Comparison of ENCODE assay signal across 11 cellular contexts in genomic region chr1:156120318-156120717, GRCh38. TPM values are rescaled to one million over a fixed set of nuclear protein-coding genes. Genes with fewer than 3 reads are reported as not detected.
DNase-seq lines count a peak whose midpoint lies in the region; ATAC-seq and TF ChIP-seq lines count a peak whose summit lies in the region.
"Had no signal": no experiment of that assay in that cellular context is flagged by ENCODE, and none has a peak within 500 bp of the region (broad histone marks: within the 10 kb centered on the region; RNA-seq: fewer than 3 reads in every experiment).

No MANE protein-coding gene starts in this region.

- 53 to 68% methylated on average over 3 of the region's 3 CpGs for WGBS in esophagus, 2 donors

- no peak overlapping the region for H3K9ac ChIP-seq in neural progenitor cell

- H3K4me1 Mint-ChIP-seq in CD14-positive monocyte, result peaks cover 61% of the 10 kb centered on the region
- peaks cover 52% of the 10 kb centered on the region for H3K4me1 Mint-ChIP-seq in neural progenitor cell

- no peaks in the 10 kb centered on the region for H3K36me3 ChIP-seq in esophagus (ENCODE audit: control insufficient read depth in 2 of 2, insufficient read depth in 2 of 2, low read length in 1 of 2)
- H3K36me3 ChIP-seq in gastrocnemius medialis, result no peaks in the 10 kb centered on the region
- H3K36me3 ChIP-seq in neural progenitor cell, result no peaks in the 10 kb centered on the region

- H3K4me1 ChIP-seq in esophagus (ENCODE audit: control insufficient read depth in 2 of 2, insufficient read depth in 2 of 2, low read length in 1 of 2) (peaks cover 3 to 33% of the 10 kb centered on the region in 2 donors), gastrocnemius medialis (peaks cover 89% of the 10 kb centered on the region in 2 donors), neural progenitor cell (peaks cover 29% of the 10 kb centered on the region)

- H3K27me3 Mint-ChIP-seq in CD14-positive monocyte (ENCODE audit: low read depth in 3 of 3), result peaks cover 90 to 97% (median 92%) of the 10 kb centered on the region in 3 donors
- H3K27me3 Mint-ChIP-seq in neural progenitor cell (ENCODE audit: insufficient read depth, low read depth), result peaks cover 9% of the 10 kb centered on the region

- H3K27ac ChIP-seq in RWPE1 (peak overlapping the region; percentile 100), esophagus (ENCODE audit: low read depth in 2 of 2, low read length in 1 of 2) (peak overlapping the region; percentile 94 to 97), gastrocnemius medialis (peak overlapping the region; percentile 98 to 99 (median 98)), neural progenitor cell (no peak overlapping the region)

- DNase-seq in CD14-positive monocyte (ENCODE audit: low spot score) (no peak), RWPE1 (ENCODE audit: low spot score) (no peak), gastrocnemius medialis (no peak), neural progenitor cell (ENCODE audit: low spot score) (no peak), activated gamma-delta T cell treated with Interleukin-2 at 50 U/mL for 16 hours (no peak)
- DNase-seq in stimulated activated CD4-positive, alpha-beta T cell treated with anti-CD3 and anti-CD28 coated beads, Interleukin-4, amount 100 ng/mL, for 1 hour, result no peak
- DNase-seq in effector CD8-positive, alpha-beta T cell (lab: John Stamatoyannopoulos, UW), result no peak
- DNase-seq: NCI-H1105 treated with DMSO at 0.1 percent for 48 hours; stimulated activated CD8-positive, alpha-beta memory T cell treated with anti-CD3 and anti-CD28 coated beads, Interleukin-4, amount 100 ng/mL, for 48 hours had no signal

- TF ChIP-seq CTCF in CD14-positive monocyte (IDR thresholded peaks at IDR 0.05) (no peak), RWPE1 (conservative IDR thresholded peaks at IDR 0.05; ENCODE audit: low read depth) (no peak), gastrocnemius medialis (IDR thresholded peaks at IDR 0.05 in 4 of 5, conservative IDR thresholded peaks at IDR 0.05 in 1 of 5) (no peak), neural progenitor cell (IDR thresholded peaks at IDR 0.05) (no peak)

- H3K4me3 Mint-ChIP-seq in CD14-positive monocyte, result peak overlapping the region; percentile 58 to 85
- no peak overlapping the region for H3K4me3 Mint-ChIP-seq in neural progenitor cell
- H3K4me3 Mint-ChIP-seq: natural killer cell treated with Interleukin-12 subunit alpha and Interleukin-12 subunit beta and Interleukin-15 and Interleukin-18, amount 100 ng/mL, for 72 hours had no signal

- in situ Hi-C loops in gastrocnemius medialis (cut with MboI; ENCODE audit: low sequenced_read_pairs in 4 of 4), result loop anchor here in 1 of 4 donors (25.0 kb wide), 1 partner anchor 367 kb away; no protein-coding TSS in a partner anchor

- no peak for ATAC-seq in gastrocnemius medialis
- ATAC-seq: natural killer cell treated with Interleukin-12 subunit alpha and Interleukin-12 subunit beta and Interleukin-15 and Interleukin-18, amount 100 ng/mL, for 72 hours had no signal

- H4K20me1 ChIP-seq in neural progenitor cell (ENCODE audit: low read depth), result peaks cover 100% of the 10 kb centered on the region

- H3K4me3 ChIP-seq in esophagus (ENCODE audit: low read depth in 1 of 2, low read length in 2 of 2) (peak overlapping the region in 1 of 2 donors; percentile 2), gastrocnemius medialis (peak overlapping the region in 3 of 4 donors; percentile 1 to 97 (median 96)), neural progenitor cell (no peak overlapping the region)

- POLR2A ChIA-PET in RWPE1 (lab: Yijun Ruan, JAX; ENCODE audit: low non-redundant PET), result no interaction called here

- CTCF ChIA-PET in RWPE1 (lab: Yijun Ruan, JAX), result interaction anchor here (1.2 kb wide), 1 partner anchor 29 kb away, joined by 3 read pairs; no protein-coding TSS in a partner anchor

- no peak overlapping the region for H3K4me2 ChIP-seq in neural progenitor cell

- no peak overlapping the region for H2AFZ ChIP-seq in neural progenitor cell (replicated peaks)

- H3F3A ChIP-seq in neural progenitor cell (ENCODE audit: low read depth), result peaks cover 38% of the 10 kb centered on the region

- intact Hi-C loops in CD14-positive monocyte (cut with micrococcal nuclease) (no loop called here), gastrocnemius medialis (cut with DNase I; ENCODE audit: low total_unique reads) (loop anchor here (5.0 to 10.0 kb wide), 4 partner anchors 387 to 1116 kb away; partner anchors contain the start of genes MRPL24 and ZBTB7B)

- no peaks in the 10 kb centered on the region for H3K9me3 ChIP-seq in esophagus (ENCODE audit: control insufficient read depth in 2 of 2, insufficient read depth in 1 of 2, low read depth in 1 of 2, low read length in 1 of 2)
- no peaks in the 10 kb centered on the region for H3K9me3 ChIP-seq in gastrocnemius medialis
- H3K9me3 ChIP-seq in neural progenitor cell (ENCODE audit: low read depth), result no peaks in the 10 kb centered on the region

- H3K27ac Mint-ChIP-seq in CD14-positive monocyte (peak overlapping the region; percentile 75 to 97 (median 91)), neural progenitor cell (no peak overlapping the region)
- H3K27ac Mint-ChIP-seq: natural killer cell treated with Interleukin-12 subunit alpha and Interleukin-12 subunit beta and Interleukin-15 and Interleukin-18, amount 100 ng/mL, for 72 hours had no signal

- H3K27me3 ChIP-seq in esophagus (ENCODE audit: control insufficient read depth in 1 of 2, insufficient read depth in 2 of 2, low read length in 2 of 2) (no peaks in the 10 kb centered on the region), gastrocnemius medialis (no peaks in the 10 kb centered on the region), neural progenitor cell (peaks cover 6% of the 10 kb centered on the region)

- H3K79me2 ChIP-seq in neural progenitor cell (ENCODE audit: low read depth), result peaks cover 39% of the 10 kb centered on the region

- peaks cover 0 to 31% (median 20%) of the 10 kb centered on the region in 7 donors for H3K9me3 Mint-ChIP-seq in CD14-positive monocyte
- no peaks in the 10 kb centered on the region for H3K9me3 Mint-ChIP-seq in neural progenitor cell
- H3K9me3 Mint-ChIP-seq: natural killer cell treated with Interleukin-12 subunit alpha and Interleukin-12 subunit beta and Interleukin-15 and Interleukin-18, amount 100 ng/mL, for 72 hours had no signal

- no peak for TF ChIP-seq POLR2A in gastrocnemius medialis (IDR thresholded peaks at IDR 0.05)

- H3K36me3 Mint-ChIP-seq in CD14-positive monocyte, result peaks cover 18 to 20% of the 10 kb centered on the region in 2 donors
- H3K36me3 Mint-ChIP-seq in neural progenitor cell, result peaks cover 10% of the 10 kb centered on the region
- H3K36me3 Mint-ChIP-seq: natural killer cell treated with Interleukin-12 subunit alpha and Interleukin-12 subunit beta and Interleukin-15 and Interleukin-18, amount 100 ng/mL, for 72 hours had no signal

RNA-seq across cellular contexts. Expression of gene LMNA, which starts 5.8 kb away (rescaled TPM):
- polyA plus RNA-seq in CD14-positive monocyte (10 to 100 TPM; 16.5 to 24.7 TPM), esophagus (100 to 1,000 TPM; 183 to 230 TPM)
- total RNA-seq in gastrocnemius medialis (100 to 1,000 TPM; 143 to 244 (median 220) TPM), neural progenitor cell (ENCODE audit: low replicate concordance) (20.5 and 35.8 TPM in 2 replicates)

RNA-seq across cellular contexts. Expression of gene SEMA4A, which starts 33.1 kb away (rescaled TPM):
- polyA plus RNA-seq in CD14-positive monocyte, result 100 to 1,000 TPM in 1 of 2 donors, 10 to 100 TPM in 1; 72.3 to 121 TPM
- polyA plus RNA-seq in esophagus, result 10 to 100 TPM; 23.8 to 24.9 TPM
- total RNA-seq in gastrocnemius medialis, result 1 to 10 TPM in 2 of 4 donors, under 1 TPM in 2; 0.29 to 2.4 (median 1.2) TPM
- total RNA-seq in neural progenitor cell (ENCODE audit: low replicate concordance), result 0.69 and 1.8 TPM in 2 replicates

RNA-seq across cellular contexts. Expression of gene MEX3A, which starts 38.1 kb away (rescaled TPM):
- not detected for polyA plus RNA-seq in CD14-positive monocyte
- under 1 TPM; 0.36 to 0.59 TPM for polyA plus RNA-seq in esophagus
- total RNA-seq in gastrocnemius medialis, result not detected
- total RNA-seq in neural progenitor cell (ENCODE audit: low replicate concordance), result 32.2 and 62.6 TPM in 2 replicates

RNA-seq across cellular contexts. Expression of gene RAB25, which starts 59.4 kb away (rescaled TPM):
- polyA plus RNA-seq in CD14-positive monocyte (not detected), esophagus (100 to 1,000 TPM; 470 to 576 TPM)
- total RNA-seq in gastrocnemius medialis (1 to 10 TPM in 1 of 4 donors, not detected in 3; 1.2 TPM), neural progenitor cell (ENCODE audit: low replicate concordance) (2.4 and 7.7 TPM in 2 replicates)
- total RNA-seq: natural killer cell treated with Interleukin-12 subunit alpha and Interleukin-12 subunit beta and Interleukin-15 and Interleukin-18, amount 100 ng/mL, for 72 hours had no signal

Comparison
In these comparisons a context has a peak if more than half of its experiments do, and no peak if none do; other contexts are left out.
1. RNA of gene MEX3A, which starts 38.1 kb away (total RNA-seq): 32.2 to 62.6 TPM in neural progenitor cell; not detected in gastrocnemius medialis; every median in the first group is over 10 times any median in the second.